ENCODE assay signal across 8 cellular contexts in genomic region chr9:96217358-96217755, GRCh38.
A peak's percentile ranks its signal among the peaks of the same experiment; 100 is the strongest.
DNase-seq lines count a peak whose midpoint lies in the region; ATAC-seq and TF ChIP-seq lines count a peak whose summit lies in the region.

No MANE protein-coding gene starts in this region.

- in situ Hi-C loops in transverse colon (cut with MboI; ENCODE audit: low pct_ligation_motif_present in 1 of 4, low pct_unique_long_range_greater_than_20kb in 1 of 4, low sequenced_read_pairs in 3 of 4): loop anchor here in 3 of 4 donors (10.0 to 25.0 kb wide), 3 partner anchors 155 to 493 kb away; no protein-coding TSS in a partner anchor

- CTCF ChIA-PET in activated CD8-positive, alpha-beta memory T cell treated with anti-CD3 and anti-CD28 coated beads, Interleukin-2, amount 10 ng/mL, durations not matched to agents 7 days and 5 days (lab: Charles Lee): interaction anchor here (0.6 to 2.6 kb wide), 35 partner anchors 11 to 1228 kb away, joined by 3 to 11 read pairs (median 3); partner anchors contain the start of genes ERCC6L2 and FANCC

- no peak for TF ChIP-seq POLR2A in transverse colon (IDR thresholded peaks at IDR 0.05)

- peak overlapping the region; percentile 39 for H3K4me3 Mint-ChIP-seq in activated CD8-positive, alpha-beta memory T cell treated with anti-CD3 and anti-CD28 coated beads, Interleukin-2, amount 10 ng/mL, durations not matched to agents 7 days and 5 days

- H3K9me3 Mint-ChIP-seq in activated CD8-positive, alpha-beta memory T cell treated with anti-CD3 and anti-CD28 coated beads, Interleukin-2, amount 10 ng/mL, durations not matched to agents 7 days and 5 days (ENCODE audit: low read depth): no peaks in the 10 kb centered on the region

- peaks cover 0 to 20% (median 9%) of the 10 kb centered on the region in 4 donors for H3K4me1 ChIP-seq in transverse colon

- H3K4me1 Mint-ChIP-seq in activated CD8-positive, alpha-beta memory T cell treated with anti-CD3 and anti-CD28 coated beads, Interleukin-2, amount 10 ng/mL, durations not matched to agents 7 days and 5 days: peaks cover 26% of the 10 kb centered on the region

- no peak for DNase-seq in activated CD8-positive, alpha-beta memory T cell treated with anti-CD3 and anti-CD28 coated beads, Interleukin-2, amount 10 ng/mL, durations not matched to agents 7 days and 5 days
- DNase-seq in activated CD8-positive, alpha-beta memory T cell treated with anti-CD3 and anti-CD28 coated beads for 24 hours: no peak
- DNase-seq in dorsolateral prefrontal cortex (no peak), mucosa of gallbladder (ENCODE audit: low spot score) (peak; percentile 63), transverse colon (peak; percentile 13), SHP77 (lab: John Stamatoyannopoulos, UW) (no peak), NCI-H774 (lab: John Stamatoyannopoulos, UW) (no peak), HCEC 1CT (no peak)

- H3K27me3 Mint-ChIP-seq in activated CD8-positive, alpha-beta memory T cell treated with anti-CD3 and anti-CD28 coated beads, Interleukin-2, amount 10 ng/mL, durations not matched to agents 7 days and 5 days: peaks cover 72% of the 10 kb centered on the region

- ATAC-seq in activated CD8-positive, alpha-beta memory T cell treated with anti-CD3 and anti-CD28 coated beads, Interleukin-2, amount 10 ng/mL, durations not matched to agents 7 days and 5 days: no peak

- TF ChIP-seq CTCF in dorsolateral prefrontal cortex (IDR thresholded peaks at IDR 0.05 in 54 of 56, conservative IDR thresholded peaks at IDR 0.05 in 2 of 56; ENCODE audit: low read depth in 1 of 56, partially characterized antibody in 56 of 56) (no peak), transverse colon (IDR thresholded peaks at IDR 0.05) (no peak)

- H3K27ac Mint-ChIP-seq in activated CD8-positive, alpha-beta memory T cell treated with anti-CD3 and anti-CD28 coated beads, Interleukin-2, amount 10 ng/mL, durations not matched to agents 7 days and 5 days: no peak overlapping the region

- H3K27ac ChIP-seq in dorsolateral prefrontal cortex (peak overlapping the region in 52 of 59 donors; percentile 7 to 90 (median 78)), transverse colon (peak overlapping the region; percentile 45 to 77 (median 55))

- no peak for TF ChIP-seq EP300 in transverse colon (IDR thresholded peaks at IDR 0.05; ENCODE audit: low read depth)

- H3K27me3 ChIP-seq in dorsolateral prefrontal cortex: no peaks in the 10 kb centered on the region
- H3K27me3 ChIP-seq in transverse colon: peaks cover under 1% of the 10 kb centered on the region

- intact Hi-C loops in dorsolateral prefrontal cortex (cut with DNase I) (loop anchor here (5.0 to 10.0 kb wide), 4 partner anchors 40 to 903 kb away; partner anchors contain the start of gene FANCC (in 1 of the 2)), transverse colon (cut with DNase I; ENCODE audit: low total_unique reads) (loop anchor here (5.0 to 10.0 kb wide), 3 partner anchors 340 to 710 kb away; partner anchors contain the start of gene ERCC6L2)

- no peaks in the 10 kb centered on the region for H3K36me3 Mint-ChIP-seq in activated CD8-positive, alpha-beta memory T cell treated with anti-CD3 and anti-CD28 coated beads, Interleukin-2, amount 10 ng/mL, durations not matched to agents 7 days and 5 days

- WGBS in transverse colon (ENCODE audit: low coverage in 1 of 2), 2 donors: 30% methylated on average over 9 of the region's 13 CpGs; no CpG with 5 or more reads in 1 of the 2 donors

- H3K9me3 ChIP-seq in transverse colon: no peaks in the 10 kb centered on the region

- H3K4me3 ChIP-seq in dorsolateral prefrontal cortex (peak overlapping the region in 29 of 59 donors; percentile 33 to 64 (median 53)), transverse colon (peak overlapping the region in 1 of 4 donors; percentile 51)

- no peaks in the 10 kb centered on the region for H3K36me3 ChIP-seq in transverse colon

Comparison
In these comparisons a context has a peak if more than half of its experiments do, and no peak if none do; other contexts are left out.
1. DNase-seq: peak in mucosa of gallbladder (single experiment) and transverse colon (single experiment); none in activated CD8-positive, alpha-beta memory T cell treated with anti-CD3 and anti-CD28 coated beads, Interleukin-2, amount 10 ng/mL, durations not matched to agents 7 days and 5 days (single experiment), activated CD8-positive, alpha-beta memory T cell treated with anti-CD3 and anti-CD28 coated beads for 24 hours (single experiment), dorsolateral prefrontal cortex (0 of 10), SHP77 (0 of 2), NCI-H774 (single experiment) and HCEC 1CT (single experiment).